14 cellular contexts compared by ENCODE assay signal in genomic region chr3:124927454-124928079, GRCh38. TPM values are rescaled to one million over a fixed set of nuclear protein-coding genes. Genes with fewer than 3 reads are reported as not detected.
DNase-seq lines count a peak whose midpoint lies in the region; ATAC-seq, FAIRE-seq and TF ChIP-seq lines count a peak whose summit lies in the region.
"Had no signal": no experiment of that assay in that cellular context is flagged by ENCODE, and none has a peak within 500 bp of the region (broad histone marks: within the 10 kb centered on the region; RNA-seq: fewer than 3 reads in every experiment).

No MANE protein-coding gene starts in this region.

- no peaks in the 10 kb centered on the region for H3K9me3 ChIP-seq in CD4-positive, alpha-beta memory T cell (ENCODE audit: control insufficient read depth in 1 of 2, low read length in 2 of 2)
- H3K9me3 ChIP-seq in tibial artery (no peaks in the 10 kb centered on the region), Karpas-422 (ENCODE audit: low read length) (no peaks in the 10 kb centered on the region)
- H3K9me3 ChIP-seq: SJSA1, testis had no signal

- H3K9me2 ChIP-seq in Karpas-422 (replicated peaks; ENCODE audit: insufficient read depth, low read length): no peaks in the 10 kb centered on the region

- H3K36me3 ChIP-seq in bronchial epithelial cell (ENCODE audit: control insufficient read depth, insufficient read depth, low read length) (no peaks in the 10 kb centered on the region), tibial artery (no peaks in the 10 kb centered on the region), Karpas-422 (ENCODE audit: insufficient read depth, low read length) (no peaks in the 10 kb centered on the region)
- no peaks in the 10 kb centered on the region for H3K36me3 ChIP-seq in CD4-positive, alpha-beta memory T cell (ENCODE audit: insufficient read depth, low read length)
- H3K36me3 ChIP-seq: SJSA1 had no signal

- FAIRE-seq in bronchial epithelial cell (lab: Jason Lieb, UNC): no peak

- H3K27ac Mint-ChIP-seq in CD4-positive, alpha-beta memory T cell: peak overlapping the region in 2 of 7 donors; percentile 11 to 53

- no peaks in the 10 kb centered on the region for H3K4me1 ChIP-seq in CD4-positive, alpha-beta memory T cell (ENCODE audit: insufficient read depth, low read length)
- no peaks in the 10 kb centered on the region for H3K4me1 ChIP-seq in tibial artery
- H3K4me1 ChIP-seq in Karpas-422 (ENCODE audit: low read length): no peaks in the 10 kb centered on the region; the same call in 1 of the 2 replicates
- H3K4me1 ChIP-seq: testis had no signal

- peak; percentile 59 for ATAC-seq in GM18873 (IDR thresholded peaks at IDR 0.05; ENCODE audit: low FRiP score, unreplicated experiment)
- ATAC-seq in GM21515 (IDR thresholded peaks at IDR 0.05; ENCODE audit: unreplicated experiment): peak; percentile 77
- ATAC-seq in HG03095 (IDR thresholded peaks at IDR 0.05; ENCODE audit: unreplicated experiment): peak; percentile 57
- ATAC-seq: esophagus mucosa had no signal

- no peak overlapping the region for H2AFZ ChIP-seq in Karpas-422 (ENCODE audit: low read length)

- no peak overlapping the region for H3K27ac ChIP-seq in CD4-positive, alpha-beta memory T cell (ENCODE audit: low read depth, low read length)
- H3K27ac ChIP-seq in tibial artery (no peak overlapping the region), Karpas-422 (ENCODE audit: low read length) (no peak overlapping the region)
- H3K27ac ChIP-seq: C4-2B, SJSA1, testis had no signal

- no peaks in the 10 kb centered on the region for H4K20me1 ChIP-seq in Karpas-422 (ENCODE audit: insufficient read depth, low read depth, low read length)

- intact Hi-C loops in CD4-positive, alpha-beta memory T cell (cut with micrococcal nuclease): loop anchor here (1.0 kb wide), 3 partner anchors 215 to 658 kb away; no protein-coding TSS in a partner anchor
- intact Hi-C loops in tibial artery (cut with DNase I; ENCODE audit: low total_unique reads): loop anchor here (5.0 kb wide), 1 partner anchor 510 kb away; no protein-coding TSS in a partner anchor

- H3K4me2 ChIP-seq in Karpas-422 (ENCODE audit: low read depth, low read length, poor library complexity, severe bottlenecking): no peak overlapping the region

- no peaks in the 10 kb centered on the region for H3K79me2 ChIP-seq in Karpas-422 (ENCODE audit: low read length)

- H3K4me3 ChIP-seq in bronchial epithelial cell (ENCODE audit: low read depth, low read length) (no peak overlapping the region), tibial artery (no peak overlapping the region), Karpas-422 (ENCODE audit: low read length) (no peak overlapping the region)
- no peak overlapping the region for H3K4me3 ChIP-seq in CD4-positive, alpha-beta memory T cell (ENCODE audit: low read length in 2 of 2)
- H3K4me3 ChIP-seq: lung, SJSA1, testis had no signal

- no peaks in the 10 kb centered on the region for H3K36me3 Mint-ChIP-seq in CD4-positive, alpha-beta memory T cell

- DNase-seq in bronchial epithelial cell (ENCODE audit: low read depth) (peak; percentile 26), tibial artery (no peak), AG20443 (ENCODE audit: low spot score) (no peak), Karpas-422 (no peak)
- no peak for DNase-seq in CD4-positive, alpha-beta memory T cell
- DNase-seq: activated naive CD4-positive, alpha-beta T cell treated with anti-CD3 and anti-CD28 coated beads, Interleukin-2, amount 50 U/mL, for 16 hours; testis had no signal

- peaks cover 5 to 9% of the 10 kb centered on the region in 2 donors for H3K27me3 Mint-ChIP-seq in CD4-positive, alpha-beta memory T cell

- peaks cover 6% of the 10 kb centered on the region for H3K27me3 ChIP-seq in bronchial epithelial cell (ENCODE audit: control insufficient read depth, insufficient read depth, low read length)
- no peaks in the 10 kb centered on the region for H3K27me3 ChIP-seq in CD4-positive, alpha-beta memory T cell (ENCODE audit: insufficient read depth, low read length)
- no peaks in the 10 kb centered on the region for H3K27me3 ChIP-seq in tibial artery
- no peaks in the 10 kb centered on the region for H3K27me3 ChIP-seq in Karpas-422 (ENCODE audit: low read length)
- H3K27me3 ChIP-seq: SJSA1, testis had no signal

- POLR2A ChIA-PET in CD4-positive, alpha-beta memory T cell (lab: Charles Lee; ENCODE audit: partially characterized antibody): interaction anchor here (0.6 kb wide), 1 partner anchor 511 kb away, joined by 5 read pairs; no protein-coding TSS in a partner anchor

- CTCF ChIA-PET in CD4-positive, alpha-beta memory T cell (lab: Charles Lee; ENCODE audit: partially characterized antibody): interaction anchor here (0.8 to 2.8 kb wide), 11 partner anchors 9 to 658 kb away, joined by 3 to 23 read pairs (median 4); no protein-coding TSS in a partner anchor

- no peak overlapping the region for H3K9ac ChIP-seq in Karpas-422 (ENCODE audit: low read length)

- no peaks in the 10 kb centered on the region for H3K9me3 Mint-ChIP-seq in CD4-positive, alpha-beta memory T cell

- peaks cover 0 to 2% (median 0%) of the 10 kb centered on the region in 4 donors for H3K4me1 Mint-ChIP-seq in CD4-positive, alpha-beta memory T cell

- TF ChIP-seq CTCF in bronchial epithelial cell (IDR thresholded peaks at IDR 0.05; ENCODE audit: insufficient read depth, low read length, severe bottlenecking): no peak
- TF ChIP-seq CTCF in tibial artery (IDR thresholded peaks at IDR 0.05): no peak

- no peak overlapping the region for H3K4me3 Mint-ChIP-seq in CD4-positive, alpha-beta memory T cell

RNA-seq across cellular contexts. Expression of gene MUC13, which starts 7.0 kb away (rescaled TPM):
- total RNA-seq in bronchial epithelial cell: not detected in 2 replicates
- not detected for total RNA-seq in CD4-positive, alpha-beta memory T cell
- not detected for polyA plus RNA-seq in CD4-positive, alpha-beta memory T cell
- 0.07 TPM in 1 of 2 replicates, not detected in the other for total RNA-seq in Karpas-422 (2014; rRNA removed; shearing (Covaris generic); ENCODE audit: low replicate concordance)
- total RNA-seq: esophagus mucosa, SJSA1 had no signal

RNA-seq across cellular contexts. Expression of gene ITGB5, which starts 40.4 kb away (rescaled TPM):
- 141 and 150 TPM in 2 replicates for total RNA-seq in bronchial epithelial cell
- total RNA-seq in CD4-positive, alpha-beta memory T cell: 1 to 10 TPM; 3.4 to 5.4 TPM
- polyA plus RNA-seq in CD4-positive, alpha-beta memory T cell: under 1 TPM in 1 of 2 donors, not detected in 1; 0.94 TPM
- total RNA-seq in Karpas-422 (2014; rRNA removed; shearing (Covaris generic); ENCODE audit: low replicate concordance): 0.86 and 4.7 TPM in 2 replicates

Comparison
In these comparisons a context has a peak if more than half of its experiments do, and no peak if none do; other contexts are left out.
1. RNA of gene ITGB5, which starts 40.4 kb away (total RNA-seq): 141 to 150 TPM in bronchial epithelial cell; 3.4 to 5.4 TPM in CD4-positive, alpha-beta memory T cell and 0.86 to 4.7 TPM in Karpas-422; every median in the first group is over 10 times any median in the second.
2. Peak in every context shown above with its lines, with median percentiles within 50 percentile points of each other: ATAC-seq.